ENCODE assay signal across 1 cellular context in the genomic region with DNA sequence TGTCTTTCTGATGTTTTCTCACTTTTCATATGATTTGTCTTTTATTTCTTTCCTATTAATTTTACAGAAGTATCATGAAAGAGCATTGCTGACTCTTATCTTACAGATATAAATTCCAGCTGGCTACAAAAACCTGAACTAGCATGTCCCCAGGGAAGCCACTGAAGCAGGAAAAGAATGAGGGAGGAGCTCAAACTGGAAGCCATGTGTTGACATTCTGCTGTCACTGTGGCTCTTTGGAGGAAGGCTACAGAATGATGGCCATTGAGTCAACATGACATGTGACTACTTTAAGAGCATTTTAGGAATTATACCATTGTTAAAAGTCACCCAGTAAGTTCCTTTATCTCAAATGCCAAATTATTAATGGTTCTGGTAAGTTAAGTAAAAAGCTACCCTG.
TF ChIP-seq lines count a peak whose summit lies in the region.

No MANE protein-coding gene starts in this region.

TF ChIP-seq in SK-N-SH treated with all-trans-retinoic acid at 6 μM for 48 hours, 23 proteins besides CTCF, POLR2A, EP300 and RAD21 (continued from another document):
- TF ChIP-seq, protein P1, sequence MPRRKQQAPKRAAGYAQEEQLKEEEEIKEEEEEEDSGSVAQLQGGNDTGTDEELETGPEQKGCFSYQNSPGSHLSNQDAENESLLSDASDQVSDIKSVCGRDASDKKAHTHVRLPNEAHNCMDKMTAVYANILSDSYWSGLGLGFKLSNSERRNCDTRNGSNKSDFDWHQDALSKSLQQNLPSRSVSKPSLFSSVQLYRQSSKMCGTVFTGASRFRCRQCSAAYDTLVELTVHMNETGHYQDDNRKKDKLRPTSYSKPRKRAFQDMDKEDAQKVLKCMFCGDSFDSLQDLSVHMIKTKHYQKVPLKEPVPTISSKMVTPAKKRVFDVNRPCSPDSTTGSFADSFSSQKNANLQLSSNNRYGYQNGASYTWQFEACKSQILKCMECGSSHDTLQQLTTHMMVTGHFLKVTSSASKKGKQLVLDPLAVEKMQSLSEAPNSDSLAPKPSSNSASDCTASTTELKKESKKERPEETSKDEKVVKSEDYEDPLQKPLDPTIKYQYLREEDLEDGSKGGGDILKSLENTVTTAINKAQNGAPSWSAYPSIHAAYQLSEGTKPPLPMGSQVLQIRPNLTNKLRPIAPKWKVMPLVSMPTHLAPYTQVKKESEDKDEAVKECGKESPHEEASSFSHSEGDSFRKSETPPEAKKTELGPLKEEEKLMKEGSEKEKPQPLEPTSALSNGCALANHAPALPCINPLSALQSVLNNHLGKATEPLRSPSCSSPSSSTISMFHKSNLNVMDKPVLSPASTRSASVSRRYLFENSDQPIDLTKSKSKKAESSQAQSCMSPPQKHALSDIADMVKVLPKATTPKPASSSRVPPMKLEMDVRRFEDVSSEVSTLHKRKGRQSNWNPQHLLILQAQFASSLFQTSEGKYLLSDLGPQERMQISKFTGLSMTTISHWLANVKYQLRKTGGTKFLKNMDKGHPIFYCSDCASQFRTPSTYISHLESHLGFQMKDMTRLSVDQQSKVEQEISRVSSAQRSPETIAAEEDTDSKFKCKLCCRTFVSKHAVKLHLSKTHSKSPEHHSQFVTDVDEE (CRISPR knock-in tag; IDR thresholded peaks at IDR 0.05) = no peak
- no peak for TF ChIP-seq SNAI2 (CRISPR knock-in tag; IDR thresholded peaks at IDR 0.05)
- TF ChIP-seq BACH2 (CRISPR knock-in tag; IDR thresholded peaks at IDR 0.05; ENCODE audit: borderline replicate concordance) = no peak
- TF ChIP-seq, protein P2, sequence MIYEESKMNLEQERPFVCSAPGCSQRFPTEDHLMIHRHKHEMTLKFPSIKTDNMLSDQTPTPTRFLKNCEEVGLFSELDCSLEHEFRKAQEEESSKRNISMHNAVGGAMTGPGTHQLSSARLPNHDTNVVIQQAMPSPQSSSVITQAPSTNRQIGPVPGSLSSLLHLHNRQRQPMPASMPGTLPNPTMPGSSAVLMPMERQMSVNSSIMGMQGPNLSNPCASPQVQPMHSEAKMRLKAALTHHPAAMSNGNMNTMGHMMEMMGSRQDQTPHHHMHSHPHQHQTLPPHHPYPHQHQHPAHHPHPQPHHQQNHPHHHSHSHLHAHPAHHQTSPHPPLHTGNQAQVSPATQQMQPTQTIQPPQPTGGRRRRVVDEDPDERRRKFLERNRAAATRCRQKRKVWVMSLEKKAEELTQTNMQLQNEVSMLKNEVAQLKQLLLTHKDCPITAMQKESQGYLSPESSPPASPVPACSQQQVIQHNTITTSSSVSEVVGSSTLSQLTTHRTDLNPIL (CRISPR knock-in tag; IDR thresholded peaks at IDR 0.05; ENCODE audit: low read depth) = no peak
